ENCODE assay signal across 8 cellular contexts in genomic region chr2:24970483-24971299, GRCh38. TPM values are rescaled to one million over a fixed set of nuclear protein-coding genes. Genes with fewer than 3 reads are reported as not detected.
DNase-seq lines count a peak whose midpoint lies in the region; ATAC-seq and TF ChIP-seq lines count a peak whose summit lies in the region.

No MANE protein-coding gene starts in this region.

- H3K9me3 ChIP-seq in heart left ventricle, result no peaks in the 10 kb centered on the region
- no peaks in the 10 kb centered on the region for H3K9me3 ChIP-seq in sigmoid colon

- H3K27me3 ChIP-seq in heart left ventricle (no peaks in the 10 kb centered on the region), sigmoid colon (no peaks in the 10 kb centered on the region)

- no peak for TF ChIP-seq CTCF in heart left ventricle (IDR thresholded peaks at IDR 0.05)
- no peak for TF ChIP-seq CTCF in WI38 (IDR thresholded peaks at IDR 0.05; ENCODE audit: low read depth, low read length)
- no peak for TF ChIP-seq CTCF in sigmoid colon (IDR thresholded peaks at IDR 0.05)

- TF ChIP-seq EP300 in sigmoid colon (IDR thresholded peaks at IDR 0.05), result no peak

- peak overlapping the region; percentile 70 to 94 (median 82) for H3K4me3 ChIP-seq in heart left ventricle
- H3K4me3 ChIP-seq in WI38 (ENCODE audit: low read depth, low read length), result peak overlapping the region; percentile 76
- H3K4me3 ChIP-seq in sigmoid colon, result peak overlapping the region; percentile 63 to 88 (median 76)

- H3K36me3 ChIP-seq in heart left ventricle (peaks cover 0 to 20% (median 15%) of the 10 kb centered on the region in 9 donors), sigmoid colon (peaks cover 0 to 19% (median 8%) of the 10 kb centered on the region in 4 donors)

- H3K4me1 ChIP-seq in heart left ventricle, result peaks cover 0 to 20% (median 12%) of the 10 kb centered on the region in 12 donors
- H3K4me1 ChIP-seq in sigmoid colon, result peaks cover 0 to 24% (median 11%) of the 10 kb centered on the region in 4 donors

- intact Hi-C loops in heart left ventricle (cut with DNase I), result loop anchor here in 5 of 10 donors (5.0 to 10.0 kb wide), 4 partner anchors 72 to 227 kb away; partner anchors contain the start of genes EFR3B (in 3 of the 5), CENPO (in 1 of the 5) and PTRHD1 (in 1 of the 5)
- intact Hi-C loops in left cardiac atrium (cut with DNase I), result no loop called here
- intact Hi-C loops in sigmoid colon (cut with DNase I), result loop anchor here (2.0 to 5.0 kb wide), 2 partner anchors 50 to 72 kb away; partner anchors contain the start of genes ADCY3 and EFR3B

- H3K27ac ChIP-seq in heart left ventricle (peak overlapping the region; percentile 95 to 99 (median 98)), sigmoid colon (peak overlapping the region; percentile 96 to 99 (median 98))

- WGBS in heart left ventricle, 4 donors, result 50 to 56% (median 53%) methylated on average over 30 of the region's 30 CpGs
- 62% methylated on average over 30 of the region's 30 CpGs for WGBS in sigmoid colon, 2 donors

- ATAC-seq in heart left ventricle, result peak in 1 of 4 donors; percentile 6
- no peak for ATAC-seq in left cardiac atrium
- no peak for ATAC-seq in GM21390 (IDR thresholded peaks at IDR 0.05; ENCODE audit: unreplicated experiment)
- ATAC-seq in GM18502 (IDR thresholded peaks at IDR 0.05; ENCODE audit: poor library complexity, unreplicated experiment), result no peak

- no peak for TF ChIP-seq POLR2A in heart left ventricle (IDR thresholded peaks at IDR 0.05)
- no peak for TF ChIP-seq POLR2A in sigmoid colon (IDR thresholded peaks at IDR 0.05)

- DNase-seq in heart left ventricle (no peak), left cardiac atrium (no peak), foreskin melanocyte (peak; percentile 32), sigmoid colon (peak; percentile 65), D341Med (ENCODE audit: low spot score) (no peak)

RNA-seq across cellular contexts. Expression of gene DNAJC27, which starts 1.1 kb away (rescaled TPM):
- 10 to 100 TPM in 2 of 9 donors, 1 to 10 TPM in 7; 5.1 to 13.6 (median 9.1) TPM for total RNA-seq in heart left ventricle
- polyA plus RNA-seq in heart left ventricle, result 1 to 10 TPM; 4.3 to 5.0 TPM
- total RNA-seq in left cardiac atrium, result 1 to 10 TPM; 7.0 to 8.3 TPM
- 10 to 100 TPM in 1 of 4 donors, 1 to 10 TPM in 3; 6.3 to 12.5 (median 7.8) TPM for total RNA-seq in sigmoid colon
- polyA plus RNA-seq in sigmoid colon, result 1 to 10 TPM in 2 of 3 donors, under 1 TPM in 1; 0.60 to 3.3 (median 1.6) TPM

RNA-seq across cellular contexts. Expression of gene ADCY3, which starts 50.7 kb away (rescaled TPM):
- 10 to 100 TPM in 7 of 9 donors, 1 to 10 TPM in 2; 9.3 to 36.0 (median 17.5) TPM for total RNA-seq in heart left ventricle
- 10 to 100 TPM; 10.9 to 14.4 TPM for polyA plus RNA-seq in heart left ventricle
- total RNA-seq in left cardiac atrium, result 10 to 100 TPM; 42.7 to 44.0 TPM
- 10 to 100 TPM; 17.5 to 43.8 (median 22.5) TPM for total RNA-seq in sigmoid colon
- 10 to 100 TPM in 1 of 3 donors, 1 to 10 TPM in 2; 3.5 to 38.9 (median 4.8) TPM for polyA plus RNA-seq in sigmoid colon

Comparison
In these comparisons a context has a peak if more than half of its experiments do, and no peak if none do; other contexts are left out.
1. DNase-seq: peak in foreskin melanocyte (single experiment) and sigmoid colon (single experiment); none in heart left ventricle (0 of 5), left cardiac atrium (single experiment) and D341Med (single experiment).
2. Peak in every context shown above with its lines, with median percentiles within 50 percentile points of each other: H3K4me3 ChIP-seq.